Comparison of ENCODE assay signal across 1 cellular context in genomic region chr3:161863775-161864174, GRCh38.
TF ChIP-seq lines count a peak whose summit lies in the region.

No MANE protein-coding gene starts in this region.

TF ChIP-seq in GM23338, 12 proteins besides CTCF, POLR2A, EP300 and RAD21 (continued from another document):
- TF ChIP-seq ZNF462 (CRISPR knock-in tag; IDR thresholded peaks at IDR 0.05) (no peak), CREB1 (CRISPR knock-in tag; IDR thresholded peaks at IDR 0.05; ENCODE audit: low read depth) (no peak), POLR2AphosphoS5 (IDR thresholded peaks at IDR 0.05; ENCODE audit: low read depth) (no peak), ZNF114 (CRISPR knock-in tag; IDR thresholded peaks at IDR 0.05) (no peak), JUNB (IDR thresholded peaks at IDR 0.05; ENCODE audit: unreplicated experiment) (no peak)
TF ChIP-seq in GM23338: peak in this region for 0.
